Comparison of ENCODE assay signal across 18 cellular contexts in genomic region chr3:95567346-95567745, GRCh38.
"Had no signal": no experiment of that assay in that cellular context is flagged by ENCODE, and none has a peak within 500 bp of the region (broad histone marks: within the 10 kb centered on the region; RNA-seq: fewer than 3 reads in every experiment).

No MANE protein-coding gene starts in this region.

- ATAC-seq: esophagus mucosa, upper lobe of right lung had no signal

- H3K27me3 Mint-ChIP-seq: activated B cell treated with CpG ODN at 0.5 μM for 24 hours; activated CD4-positive, alpha-beta T cell treated with anti-CD3 and anti-CD28 coated beads, Interleukin-2, amount 10 ng/mL, durations not matched to agents 24 days and 14 days; activated naive CD8-positive, alpha-beta T cell treated with anti-CD3 and anti-CD28 coated beads, Interleukin-2, amount 10 ng/mL, durations not matched to agents 7 days and 5 days; brain had no signal

- H3K9me3 ChIP-seq: colonic mucosa, testis, upper lobe of right lung had no signal

- H3K36me3 Mint-ChIP-seq: activated naive CD8-positive, alpha-beta T cell treated with anti-CD3 and anti-CD28 coated beads, Interleukin-2, amount 10 ng/mL, durations not matched to agents 7 days and 5 days; brain had no signal

- H3K4me1 ChIP-seq: colonic mucosa, sigmoid colon, spleen, stomach, testis, upper lobe of right lung had no signal

- H3K27ac Mint-ChIP-seq: activated B cell treated with CpG ODN at 0.5 μM for 24 hours; activated CD4-positive, alpha-beta T cell treated with anti-CD3 and anti-CD28 coated beads, Interleukin-2, amount 10 ng/mL, durations not matched to agents 24 days and 14 days; activated naive CD8-positive, alpha-beta T cell treated with anti-CD3 and anti-CD28 coated beads, Interleukin-2, amount 10 ng/mL, durations not matched to agents 7 days and 5 days; activated T-helper 1 cell treated with anti-CD3 and anti-CD28 coated beads, Interleukin-12 subunit alpha, Interleukin-12 subunit beta, Interleukin-2, Interleukin-4 antibody, amounts not matched to agents 30 ng/mL and 10 ng/mL and 1 ng/mL, durations not matched to agents 14 hours and 24 hours and 36 hours; brain had no signal

- H3K27ac ChIP-seq: colonic mucosa, sigmoid colon, spleen, stomach, testis, upper lobe of right lung had no signal

- H3K27me3 ChIP-seq: colonic mucosa, sigmoid colon, spleen, stomach, testis, upper lobe of right lung had no signal

- H3K4me3 Mint-ChIP-seq: activated B cell treated with CpG ODN at 0.5 μM for 24 hours; activated CD4-positive, alpha-beta T cell treated with anti-CD3 and anti-CD28 coated beads, Interleukin-2, amount 10 ng/mL, durations not matched to agents 24 days and 14 days; activated naive CD8-positive, alpha-beta T cell treated with anti-CD3 and anti-CD28 coated beads, Interleukin-2, amount 10 ng/mL, durations not matched to agents 7 days and 5 days; activated T-helper 1 cell treated with anti-CD3 and anti-CD28 coated beads, Interleukin-12 subunit alpha, Interleukin-12 subunit beta, Interleukin-2, Interleukin-4 antibody, amounts not matched to agents 30 ng/mL and 10 ng/mL and 1 ng/mL, durations not matched to agents 14 hours and 24 hours and 36 hours; brain; neural crest cell had no signal

- DNase-seq: activated B cell treated with CpG ODN at 0.5 μM for 24 hours; activated CD4-positive, alpha-beta T cell treated with anti-CD3 and anti-CD28 coated beads, Interleukin-2, amount 10 ng/mL, durations not matched to agents 24 days and 14 days; activated naive CD8-positive, alpha-beta T cell treated with anti-CD3 and anti-CD28 coated beads, Interleukin-2, amount 10 ng/mL, durations not matched to agents 7 days and 5 days; central memory CD4-positive, alpha-beta T cell; colonic mucosa; islet precursor cell; midbrain; sigmoid colon; spleen; stomach; testis; upper lobe of right lung had no signal

- H3K4me3 ChIP-seq: colonic mucosa, lung, sigmoid colon, spleen, stomach, testis, upper lobe of right lung had no signal

- H3K36me3 ChIP-seq: colonic mucosa, sigmoid colon, spleen, stomach, upper lobe of right lung had no signal

- FAIRE-seq: TTC549 had no signal

- H3K4me1 Mint-ChIP-seq: activated B cell treated with CpG ODN at 0.5 μM for 24 hours; activated CD4-positive, alpha-beta T cell treated with anti-CD3 and anti-CD28 coated beads, Interleukin-2, amount 10 ng/mL, durations not matched to agents 24 days and 14 days; activated naive CD8-positive, alpha-beta T cell treated with anti-CD3 and anti-CD28 coated beads, Interleukin-2, amount 10 ng/mL, durations not matched to agents 7 days and 5 days; brain; neural crest cell had no signal

- H3K9me3 Mint-ChIP-seq: activated CD4-positive, alpha-beta T cell treated with anti-CD3 and anti-CD28 coated beads, Interleukin-2, amount 10 ng/mL, durations not matched to agents 24 days and 14 days had no signal
